23 cellular contexts compared by ENCODE assay signal in genomic region chr4:4687935-4688727, GRCh38.
"Had no signal": no experiment of that assay in that cellular context is flagged by ENCODE, and none has a peak within 500 bp of the region (broad histone marks: within the 10 kb centered on the region; RNA-seq: fewer than 3 reads in every experiment).

No MANE protein-coding gene starts in this region.

- H3K27ac ChIP-seq: coronary artery, esophagus squamous epithelium, gastrocnemius medialis, heart left ventricle, hepatocyte, left lung, neutrophil, parathyroid adenoma, stomach, thyroid gland had no signal

- DNase-seq: dermis blood vessel endothelial cell; effector memory CD8-positive, alpha-beta T cell; erythroblast; esophagus squamous epithelium; foreskin fibroblast; gastrocnemius medialis; heart left ventricle; kidney; left lung; mesendoderm; naive thymus-derived CD8-positive, alpha-beta T cell; stimulated activated CD4-positive, alpha-beta T cell treated with anti-CD3 and anti-CD28 coated beads, Interleukin-2, amount 100 ng/mL, for 24 hours; stimulated activated CD4-positive, alpha-beta T cell treated with anti-CD3 and anti-CD28 coated beads, Interleukin-4, amount 100 ng/mL, for 24 hours; stimulated activated naive CD4-positive, alpha-beta T cell treated with Interleukin-2 at 50 U/mL for 16 hours; stomach; thyroid gland had no signal

- H3K9ac ChIP-seq: parathyroid adenoma had no signal

- H3K79me2 ChIP-seq: hepatocyte, parathyroid adenoma had no signal

- H3K4me3 ChIP-seq: coronary artery, esophagus squamous epithelium, gastrocnemius medialis, heart left ventricle, hepatocyte, left lung, smooth muscle cell, stomach, thyroid gland had no signal

- H3K27me3 ChIP-seq: esophagus squamous epithelium, gastrocnemius medialis, heart left ventricle, hepatocyte, left lung, neutrophil, stomach, thyroid gland had no signal

- H3K9me3 ChIP-seq: esophagus squamous epithelium, gastrocnemius medialis, heart left ventricle, left lung, neutrophil, stomach, thyroid gland had no signal

- H3K4me1 ChIP-seq: esophagus squamous epithelium, gastrocnemius medialis, heart left ventricle, left lung, parathyroid adenoma, thyroid gland had no signal

- ATAC-seq: effector memory CD8-positive, alpha-beta T cell; gastrocnemius medialis; heart left ventricle; left lung; naive thymus-derived CD8-positive, alpha-beta T cell; sciatic nerve; stimulated activated effector memory CD8-positive, alpha-beta T cell treated with anti-CD3 and anti-CD28 coated beads, Interleukin-12 subunit alpha, Interleukin-12 subunit beta, amount 100 ng/mL, for 72 hours had no signal

- H2AFZ ChIP-seq: hepatocyte, parathyroid adenoma had no signal

- H3K36me3 ChIP-seq: gastrocnemius medialis, heart left ventricle, left lung, neutrophil, thyroid gland had no signal

- H3K4me2 ChIP-seq: hepatocyte, smooth muscle cell had no signal
